ENCODE assay signal across 11 cellular contexts in the genomic region with DNA sequence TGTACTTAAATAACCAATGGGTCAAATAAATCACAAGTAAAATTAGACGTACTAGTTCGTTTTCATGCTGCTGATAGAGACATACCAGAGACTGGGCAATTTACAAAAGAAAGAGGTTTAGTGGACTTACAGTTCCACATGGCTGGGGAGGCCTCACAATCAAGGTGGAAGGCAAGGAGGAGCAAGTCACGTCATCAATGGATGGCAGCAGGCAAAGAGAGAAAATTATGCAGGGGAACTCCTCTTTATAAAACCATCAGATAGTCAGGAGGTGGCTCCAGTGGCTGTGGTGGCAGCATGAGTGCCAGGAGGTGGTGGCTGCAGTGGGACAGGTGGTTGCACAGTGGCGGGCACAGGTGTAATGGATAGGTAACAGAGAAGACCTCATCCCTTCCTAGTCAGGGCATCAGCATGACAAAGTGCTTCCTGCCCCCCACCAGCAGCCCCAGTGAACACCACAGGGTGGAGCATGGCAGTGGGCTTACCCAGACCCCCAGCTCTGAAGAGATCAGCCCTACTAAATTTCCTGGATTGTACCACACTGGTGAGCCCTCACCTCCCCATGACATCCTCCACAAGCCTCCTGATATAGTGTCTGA. TPM values are rescaled to one million over a fixed set of nuclear protein-coding genes. Genes with fewer than 3 reads are reported as not detected.
"Had no signal": no experiment of that assay in that cellular context is flagged by ENCODE, and none has a peak within 500 bp of the region (broad histone marks: within the 10 kb centered on the region; RNA-seq: fewer than 3 reads in every experiment).

No MANE protein-coding gene starts in this region.

- H3K36me3 ChIP-seq: HAP-1 had no signal

- H3K9me3 ChIP-seq: HAP-1 had no signal

- H3K4me3 ChIP-seq: GM23248, HAP-1 had no signal

- H3K4me1 ChIP-seq: HAP-1 had no signal

- H3K27ac ChIP-seq: GM23248, HL-60 had no signal

- H3K9ac ChIP-seq: GM23248 had no signal

- DNase-seq: GM23248, GOT3, H7, IMR-90, KG1 had no signal

- H2AFZ ChIP-seq: GM23248 had no signal

- ATAC-seq: HCT116 had no signal

RNA-seq across cellular contexts. Expression of a gene that starts 45.9 kb away (rescaled TPM):
- total RNA-seq: GM23248, H4, H7, HFFc6, HT1080, IMR-90 had no signal
- polyA plus RNA-seq: GM23248, IMR-90 had no signal
